ENCODE assay signal across 8 cellular contexts in genomic region chr16:8958344-8958808, GRCh38. TPM values are rescaled to one million over a fixed set of nuclear protein-coding genes. Genes with fewer than 3 reads are reported as not detected.
DNase-seq lines count a peak whose midpoint lies in the region; ATAC-seq and TF ChIP-seq lines count a peak whose summit lies in the region.

No MANE protein-coding gene starts in this region.

- no peaks in the 10 kb centered on the region for H3K9me3 ChIP-seq in CD4-positive, alpha-beta T cell (ENCODE audit: control insufficient read depth, low read length)
- H3K9me3 ChIP-seq in Loucy (ENCODE audit: insufficient read depth, low read depth, low read length) (no peaks in the 10 kb centered on the region), right lobe of liver (no peaks in the 10 kb centered on the region), aorta (ENCODE audit: control insufficient read depth, low read length) (no peaks in the 10 kb centered on the region)

- H3K27ac Mint-ChIP-seq in CD4-positive, alpha-beta T cell = peak overlapping the region; percentile 94
- peak overlapping the region; percentile 87 for H3K27ac Mint-ChIP-seq in activated naive CD8-positive, alpha-beta T cell treated with anti-CD3 and anti-CD28 coated beads, Interleukin-2, amount 10 ng/mL, durations not matched to agents 7 days and 5 days

- H3K9me3 Mint-ChIP-seq in CD4-positive, alpha-beta T cell = no peaks in the 10 kb centered on the region
- H3K9me3 Mint-ChIP-seq in activated naive CD8-positive, alpha-beta T cell treated with anti-CD3 and anti-CD28 coated beads, Interleukin-2, amount 10 ng/mL, durations not matched to agents 7 days and 5 days = no peaks in the 10 kb centered on the region

- peak overlapping the region; percentile 89 for H3K4me2 ChIP-seq in Loucy (ENCODE audit: low read depth, low read length, poor library complexity, severe bottlenecking)

- H3K27me3 ChIP-seq in CD4-positive, alpha-beta T cell (ENCODE audit: control insufficient read depth, insufficient read depth, low read length) = no peaks in the 10 kb centered on the region
- H3K27me3 ChIP-seq in Loucy (ENCODE audit: insufficient read depth, low read length, poor library complexity, severe bottlenecking) = no peaks in the 10 kb centered on the region
- no peaks in the 10 kb centered on the region for H3K27me3 ChIP-seq in right lobe of liver
- H3K27me3 ChIP-seq in aorta (ENCODE audit: control insufficient read depth in 1 of 2, insufficient read depth in 2 of 2, low read length in 1 of 2) = no peaks in the 10 kb centered on the region

- peak in 3 of 10 experiments; percentile 8 to 15 (median 11) for DNase-seq in CD4-positive, alpha-beta T cell
- DNase-seq in activated naive CD8-positive, alpha-beta T cell treated with anti-CD3 and anti-CD28 coated beads, Interleukin-2, amount 10 ng/mL, durations not matched to agents 7 days and 5 days = peak; percentile 44
- no peak for DNase-seq in right lobe of liver
- DNase-seq in aorta = peak; percentile 62 to 79
- no peak for DNase-seq in NCI-H774 (lab: John Stamatoyannopoulos, UW)
- DNase-seq in amniotic stem cell (lab: John Stamatoyannopoulos, UW) = no peak

- H3K4me3 ChIP-seq in Loucy (ENCODE audit: low read length, poor library complexity, severe bottlenecking) (peak overlapping the region; percentile 81), right lobe of liver (no peak overlapping the region), aorta (ENCODE audit: low read length in 2 of 2) (no peak overlapping the region)

- peaks cover 91% of the 10 kb centered on the region for H3K79me2 ChIP-seq in Loucy (ENCODE audit: insufficient read depth, low read length)

- no peak for TF ChIP-seq POLR2A in right lobe of liver (IDR thresholded peaks at IDR 0.05)

- POLR2A ChIA-PET in CD4-positive, alpha-beta T cell (lab: Charles Lee) = interaction anchor here (1.0 to 1.2 kb wide), 2 partner anchors 22 to 133 kb away, joined by 3 to 5 read pairs; partner anchors contain the start of gene HAPSTR1
- POLR2A ChIA-PET in activated naive CD8-positive, alpha-beta T cell treated with anti-CD3 and anti-CD28 coated beads, Interleukin-2, amount 10 ng/mL, durations not matched to agents 7 days and 5 days (lab: Charles Lee) = no interaction called here

- no peak overlapping the region for H2AFZ ChIP-seq in Loucy (ENCODE audit: low read length)

- H3K9me2 ChIP-seq in Loucy (replicated peaks; ENCODE audit: low read depth, low read length) = no peaks in the 10 kb centered on the region

- H3F3A ChIP-seq in Loucy (ENCODE audit: low read depth) = no peaks in the 10 kb centered on the region

- CTCF ChIA-PET in CD4-positive, alpha-beta T cell (lab: Charles Lee) = interaction anchor here (0.9 to 4.6 kb wide), 2 partner anchors 22 to 66 kb away, joined by 3 to 22 read pairs; no protein-coding TSS in a partner anchor

- no peak for TF ChIP-seq CTCF in CD4-positive, alpha-beta T cell (IDR thresholded peaks at IDR 0.05)
- TF ChIP-seq CTCF in Loucy (conservative IDR thresholded peaks at IDR 0.05; ENCODE audit: low read length) (no peak), right lobe of liver (IDR thresholded peaks at IDR 0.05) (no peak)

- H4K20me1 ChIP-seq in Loucy (ENCODE audit: insufficient read depth, low read length, poor library complexity, severe bottlenecking) = peaks cover 74% of the 10 kb centered on the region

- H3K9ac ChIP-seq in Loucy (ENCODE audit: low read depth, low read length, poor library complexity, severe bottlenecking) = no peak overlapping the region

- no peaks in the 10 kb centered on the region for H3K36me3 ChIP-seq in Loucy (ENCODE audit: insufficient read depth, low read length)
- no peaks in the 10 kb centered on the region for H3K36me3 ChIP-seq in right lobe of liver
- H3K36me3 ChIP-seq in aorta (ENCODE audit: control insufficient read depth in 1 of 2, insufficient read depth in 2 of 2, low read length in 1 of 2) = no peaks in the 10 kb centered on the region

- intact Hi-C loops in CD4-positive, alpha-beta T cell (cut with DNase I, micrococcal nuclease) = no loop called here
- intact Hi-C loops in right lobe of liver (cut with DNase I) (no loop called here), aorta (cut with DNase I) (no loop called here)

- 58% methylated on average over 5 of the region's 9 CpGs for WGBS in right lobe of liver (ENCODE audit: insufficient coverage, low coverage, low lambda C conversion rate, missing lambda C conversion rate)
- 31 to 36% methylated on average over 9 of the region's 9 CpGs for WGBS in aorta, 2 donors

- H3K27ac ChIP-seq in CD4-positive, alpha-beta T cell (ENCODE audit: low read depth, low read length) = peak overlapping the region; percentile 41
- peak overlapping the region in 1 of 3 donors; percentile 10 for H3K27ac ChIP-seq in right lobe of liver
- no peak overlapping the region for H3K27ac ChIP-seq in aorta (ENCODE audit: low read depth in 1 of 2, low read length in 2 of 2)

- peaks cover 81% of the 10 kb centered on the region for H3K4me1 Mint-ChIP-seq in CD4-positive, alpha-beta T cell (ENCODE audit: low read depth)
- H3K4me1 Mint-ChIP-seq in activated naive CD8-positive, alpha-beta T cell treated with anti-CD3 and anti-CD28 coated beads, Interleukin-2, amount 10 ng/mL, durations not matched to agents 7 days and 5 days = peaks cover 65% of the 10 kb centered on the region

- peak overlapping the region; percentile 97 for H3K4me3 Mint-ChIP-seq in CD4-positive, alpha-beta T cell
- peak overlapping the region; percentile 93 for H3K4me3 Mint-ChIP-seq in activated naive CD8-positive, alpha-beta T cell treated with anti-CD3 and anti-CD28 coated beads, Interleukin-2, amount 10 ng/mL, durations not matched to agents 7 days and 5 days

- ATAC-seq in CD4-positive, alpha-beta T cell (ENCODE audit: poor library complexity) = no peak
- peak; percentile 21 for ATAC-seq in activated naive CD8-positive, alpha-beta T cell treated with anti-CD3 and anti-CD28 coated beads, Interleukin-2, amount 10 ng/mL, durations not matched to agents 7 days and 5 days (ENCODE audit: low read depth)
- ATAC-seq in right lobe of liver = peak; percentile 14 to 47 (median 32)
- peak; percentile 40 for ATAC-seq in aorta (ENCODE audit: low FRiP score)
- ATAC-seq in HG03354 (IDR thresholded peaks at IDR 0.05; ENCODE audit: poor library complexity, severe bottlenecking, unreplicated experiment) = no peak

- H3K4me1 ChIP-seq in Loucy (ENCODE audit: insufficient read depth, low read length, poor library complexity, severe bottlenecking) (peaks cover 43% of the 10 kb centered on the region), right lobe of liver (peaks cover 1 to 70% (median 36%) of the 10 kb centered on the region in 4 donors), aorta (ENCODE audit: control insufficient read depth in 1 of 2, insufficient read depth in 2 of 2, low read length in 2 of 2) (peaks cover 3 to 6% of the 10 kb centered on the region in 2 donors)

- H3K36me3 Mint-ChIP-seq in CD4-positive, alpha-beta T cell (ENCODE audit: low read depth) = peaks cover 11% of the 10 kb centered on the region
- peaks cover 11% of the 10 kb centered on the region for H3K36me3 Mint-ChIP-seq in activated naive CD8-positive, alpha-beta T cell treated with anti-CD3 and anti-CD28 coated beads, Interleukin-2, amount 10 ng/mL, durations not matched to agents 7 days and 5 days

- H3K27me3 Mint-ChIP-seq in CD4-positive, alpha-beta T cell = no peaks in the 10 kb centered on the region
- no peaks in the 10 kb centered on the region for H3K27me3 Mint-ChIP-seq in activated naive CD8-positive, alpha-beta T cell treated with anti-CD3 and anti-CD28 coated beads, Interleukin-2, amount 10 ng/mL, durations not matched to agents 7 days and 5 days

RNA-seq across cellular contexts. Expression of gene USP7, which starts 5.3 kb away (rescaled TPM):
- 100 to 1,000 TPM; 259 to 268 TPM for total RNA-seq in CD4-positive, alpha-beta T cell
- total RNA-seq in activated naive CD8-positive, alpha-beta T cell treated with anti-CD3 and anti-CD28 coated beads, Interleukin-2, amount 10 ng/mL, durations not matched to agents 7 days and 5 days = 100 to 1,000 TPM; 153 to 162 TPM
- total RNA-seq in right lobe of liver (10 to 100 TPM; 46.8 to 55.8 (median 49.1) TPM), aorta (100 to 1,000 TPM in 1 of 2 donors, 10 to 100 TPM in 1; 93.2 to 110 TPM)
- 10 to 100 TPM; 18.0 to 51.5 TPM for polyA plus RNA-seq in aorta

Comparison
In these comparisons a context has a peak if more than half of its experiments do, and no peak if none do; other contexts are left out.
1. ATAC-seq: peak in activated naive CD8-positive, alpha-beta T cell treated with anti-CD3 and anti-CD28 coated beads, Interleukin-2, amount 10 ng/mL, durations not matched to agents 7 days and 5 days (single experiment), right lobe of liver (4 of 4) and aorta (single experiment); none in CD4-positive, alpha-beta T cell (single experiment) and HG03354 (single experiment).
2. DNase-seq: peak in activated naive CD8-positive, alpha-beta T cell treated with anti-CD3 and anti-CD28 coated beads, Interleukin-2, amount 10 ng/mL, durations not matched to agents 7 days and 5 days (single experiment) and aorta (2 of 2); none in right lobe of liver (0 of 3), NCI-H774 (single experiment) and amniotic stem cell (single experiment).